ENCODE assay signal across 1 cellular context in genomic region chr12:113101751-113102150, GRCh38.
TF ChIP-seq lines count a peak whose summit lies in the region.

No MANE protein-coding gene starts in this region.

TF ChIP-seq in H1, 55 proteins besides CTCF, POLR2A, EP300 and RAD21:
- TF ChIP-seq CHD1 (IDR thresholded peaks at IDR 0.05; ENCODE audit: low read depth, low read length), result no peak
- no peak for TF ChIP-seq ATF2 (IDR thresholded peaks at IDR 0.05; ENCODE audit: low read length)
- no peak for TF ChIP-seq NRF1 (IDR thresholded peaks at IDR 0.05; ENCODE audit: low read depth, low read length)
- no peak for TF ChIP-seq HDAC6 (IDR thresholded peaks at IDR 0.05; ENCODE audit: low read depth, low read length)
- no peak for TF ChIP-seq BCL11A (IDR thresholded peaks at IDR 0.05; ENCODE audit: low read depth in 2 of 2, low read length in 2 of 2)
- no peak for TF ChIP-seq BRCA1 (IDR thresholded peaks at IDR 0.05; ENCODE audit: low read depth, low read length)
- no peak for TF ChIP-seq RXRA (IDR thresholded peaks at IDR 0.05; ENCODE audit: insufficient read depth, low read depth, low read length)
- no peak for TF ChIP-seq POLR2AphosphoS5 (IDR thresholded peaks at IDR 0.05; ENCODE audit: low read depth, low read length)
- TF ChIP-seq TCF12 (IDR thresholded peaks at IDR 0.05; ENCODE audit: low read depth, low read length), result no peak
- TF ChIP-seq KDM5A (IDR thresholded peaks at IDR 0.05; ENCODE audit: low read length), result no peak
- no peak for TF ChIP-seq JUN (IDR thresholded peaks at IDR 0.05; ENCODE audit: low read depth, low read length)
- no peak for TF ChIP-seq SIN3A (conservative IDR thresholded peaks at IDR 0.05 in 1 of 2, IDR thresholded peaks at IDR 0.05 in 1 of 2; ENCODE audit: low read depth in 1 of 2, low read length in 2 of 2)
- TF ChIP-seq KDM4A (IDR thresholded peaks at IDR 0.05; ENCODE audit: low read depth, low read length, severe bottlenecking), result no peak
- TF ChIP-seq RBBP5 (IDR thresholded peaks at IDR 0.05; ENCODE audit: borderline replicate concordance, low read depth, low read length), result no peak
- no peak for TF ChIP-seq SAP30 (IDR thresholded peaks at IDR 0.05; ENCODE audit: insufficient read depth, insufficient replicate concordance, low read length)
- no peak for TF ChIP-seq PHF8 (conservative IDR thresholded peaks at IDR 0.05; ENCODE audit: low read depth, low read length)
